In the genomic region with DNA sequence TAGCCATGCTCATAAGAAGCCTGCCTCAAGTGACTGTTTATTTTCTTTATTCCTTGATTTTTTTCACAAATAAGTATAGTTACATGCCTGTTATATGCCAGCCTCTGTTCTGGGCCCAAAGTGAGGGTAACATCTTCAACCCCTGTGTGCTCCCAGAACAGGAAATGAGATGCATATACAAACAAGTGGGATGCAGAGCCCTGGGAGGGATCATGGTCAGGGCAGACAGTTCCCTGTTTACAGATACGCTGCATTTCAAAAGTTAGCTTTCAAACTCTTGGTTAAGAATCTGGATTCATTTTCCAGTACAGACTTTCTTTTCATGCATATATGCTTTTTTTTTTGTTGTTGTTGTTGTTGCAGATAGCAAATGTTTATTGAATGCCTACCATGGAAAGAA, we compare ENCODE assay signal across 25 cellular contexts. TPM values are rescaled to one million over a fixed set of nuclear protein-coding genes. Genes with fewer than 3 reads are reported as not detected.
"Had no signal": no experiment of that assay in that cellular context is flagged by ENCODE, and none has a peak within 500 bp of the region (broad histone marks: within the 10 kb centered on the region; RNA-seq: fewer than 3 reads in every experiment).

No MANE protein-coding gene starts in this region.

- H3K27ac ChIP-seq: ascending aorta, foreskin keratinocyte, pancreas, psoas muscle, right atrium auricular region, tibial artery, WERI-Rb-1 had no signal

- H3K36me3 Mint-ChIP-seq: activated naive CD4-positive, alpha-beta T cell treated with anti-CD3 and anti-CD28 coated beads, Interleukin-2, amount 50 U/mL, for 72 hours; memory B cell had no signal

- H3K4me3 Mint-ChIP-seq: memory B cell; nephron; stimulated activated naive CD8-positive, alpha-beta T cell treated with anti-CD3 and anti-CD28 coated beads, Interleukin-15, Interleukin-2, amounts not matched to agents 100 ng/mL and 50 ng/mL, for 24 hours had no signal

- H3K9me3 Mint-ChIP-seq: memory B cell; nephron; stimulated activated naive CD8-positive, alpha-beta T cell treated with anti-CD3 and anti-CD28 coated beads, Interleukin-15, Interleukin-2, amounts not matched to agents 100 ng/mL and 50 ng/mL, for 24 hours had no signal

- H3K4me3 ChIP-seq: ascending aorta, pancreas, psoas muscle, right atrium auricular region, tibial artery had no signal

- H3K27me3 Mint-ChIP-seq: memory B cell had no signal

- DNase-seq: activated CD4-positive, alpha-beta T cell treated with anti-CD3 and anti-CD28 coated beads for 1 hour; activated gamma-delta T cell treated with Interleukin-2 at 50 U/mL for 16 hours; activated T-cell treated with anti-CD3 and anti-CD28 coated beads, Interleukin-2, amount 50 U/mL, for 1 hour; central memory CD4-positive, alpha-beta T cell; effector memory CD4-positive, alpha-beta T cell; foreskin keratinocyte; pancreas; psoas muscle; stimulated activated CD4-positive, alpha-beta T cell treated with anti-CD3 and anti-CD28 coated beads, Interleukin-12 subunit alpha, Interleukin-12 subunit beta, amount 100 ng/mL, for 4 hours; substantia nigra; T-helper 1 cell; tibial artery; WERI-Rb-1 had no signal

- H3K9me3 ChIP-seq: ascending aorta, pancreas, psoas muscle, right atrium auricular region, tibial artery had no signal

- H3K27ac Mint-ChIP-seq: activated naive CD4-positive, alpha-beta T cell treated with anti-CD3 and anti-CD28 coated beads, Interleukin-2, amount 50 U/mL, for 72 hours; memory B cell; nephron; stimulated activated naive CD8-positive, alpha-beta T cell treated with anti-CD3 and anti-CD28 coated beads, Interleukin-15, Interleukin-2, amounts not matched to agents 100 ng/mL and 50 ng/mL, for 24 hours had no signal

- H3K27me3 ChIP-seq: ascending aorta, foreskin keratinocyte, pancreas, right atrium auricular region, tibial artery had no signal

- H3K4me1 Mint-ChIP-seq: memory B cell, nephron had no signal

- H3K36me3 ChIP-seq: ascending aorta, pancreas, right atrium auricular region, tibial artery, WERI-Rb-1 had no signal

- FAIRE-seq: colon, endothelial cell of umbilical vein, islet of Langerhans, pancreas, TTC549 had no signal

- ATAC-seq: activated naive CD4-positive, alpha-beta T cell treated with anti-CD3 and anti-CD28 coated beads, Interleukin-2, amount 50 U/mL, for 72 hours; foreskin keratinocyte; pancreas; psoas muscle had no signal

- H3K4me1 ChIP-seq: ascending aorta, pancreas, psoas muscle, right atrium auricular region, tibial artery had no signal

RNA-seq across cellular contexts. Expression of gene GPR39, which starts 24.4 kb away (rescaled TPM):
- total RNA-seq: activated naive CD4-positive, alpha-beta T cell treated with anti-CD3 and anti-CD28 coated beads, Interleukin-2, amount 50 U/mL, for 72 hours; dermis microvascular lymphatic vessel endothelial cell; mononuclear cell; psoas muscle had no signal
